In genomic region chr22:42612336-42612735, GRCh38 we compare ENCODE assay signal across 1 cellular context.
TF ChIP-seq lines count a peak whose summit lies in the region.

No MANE protein-coding gene starts in this region.

TF ChIP-seq in H1, 55 proteins besides CTCF, POLR2A, EP300 and RAD21:
- TF ChIP-seq RBBP5 (IDR thresholded peaks at IDR 0.05; ENCODE audit: borderline replicate concordance, low read depth, low read length) (no peak), CBX8 (IDR thresholded peaks at IDR 0.05; ENCODE audit: borderline replicate concordance, low read depth, low read length) (no peak), CEBPB (IDR thresholded peaks at IDR 0.05; ENCODE audit: low read depth, low read length) (no peak), BRCA1 (IDR thresholded peaks at IDR 0.05; ENCODE audit: low read depth, low read length) (no peak), HDAC6 (IDR thresholded peaks at IDR 0.05; ENCODE audit: low read depth, low read length) (no peak), ZNF274 (IDR thresholded peaks at IDR 0.05; ENCODE audit: borderline replicate concordance, extremely low read depth, low read length) (no peak), MAFK (IDR thresholded peaks at IDR 0.05; ENCODE audit: low read depth, low read length) (no peak), CHD1 (IDR thresholded peaks at IDR 0.05; ENCODE audit: low read depth, low read length) (no peak), SP1 (IDR thresholded peaks at IDR 0.05; ENCODE audit: low read depth, low read length) (no peak), CBX5 (IDR thresholded peaks at IDR 0.05; ENCODE audit: low read depth, low read length) (no peak), ATF2 (IDR thresholded peaks at IDR 0.05; ENCODE audit: low read length) (no peak), RNF2 (IDR thresholded peaks at IDR 0.05; ENCODE audit: borderline replicate concordance, low read depth, low read length, missing control alignments, poor library complexity, severe bottlenecking) (no peak)
